Comparison of ENCODE assay signal across 8 cellular contexts in the genomic region with DNA sequence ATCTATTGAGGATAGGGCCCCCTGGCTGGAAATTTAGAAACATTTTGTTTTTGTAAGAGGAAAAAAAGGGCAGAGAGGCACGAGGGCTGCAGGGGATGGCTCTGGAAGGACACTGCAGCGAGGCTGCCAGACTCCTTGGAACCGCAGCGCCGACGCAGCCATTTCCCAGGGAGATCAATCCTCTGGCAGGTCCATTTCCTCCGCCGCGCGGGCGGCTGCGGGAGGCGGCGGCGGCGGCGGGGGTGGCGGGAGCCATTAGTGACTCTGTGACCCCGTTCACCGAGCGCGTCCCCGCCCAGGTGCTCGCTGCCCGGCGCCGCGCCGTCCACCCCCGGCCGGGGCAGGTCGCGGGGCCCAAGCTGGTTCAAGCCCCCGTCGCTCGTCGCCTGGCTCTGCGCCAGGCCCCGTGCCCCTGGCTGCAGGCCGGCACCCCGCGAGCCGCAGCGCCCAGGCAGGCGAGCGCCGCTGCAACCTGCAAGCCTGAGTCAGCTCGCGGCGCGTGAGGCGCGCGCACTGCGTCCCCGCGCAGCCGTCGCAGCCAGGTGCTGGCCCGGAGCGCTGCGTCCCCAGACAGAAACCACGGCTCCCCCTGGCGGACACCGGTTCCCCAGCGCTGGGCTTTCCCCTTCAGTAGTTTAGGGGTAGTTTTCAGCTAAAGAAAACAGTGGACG.
A peak's percentile ranks its signal among the peaks of the same experiment; 100 is the strongest.
DNase-seq lines count a peak whose midpoint lies in the region; ATAC-seq and TF ChIP-seq lines count a peak whose summit lies in the region.

No MANE protein-coding gene starts in this region.

- ATAC-seq in GM18868 (IDR thresholded peaks at IDR 0.05; ENCODE audit: unreplicated experiment) (peak; percentile 79), HG03135 (IDR thresholded peaks at IDR 0.05; ENCODE audit: unreplicated experiment) (peak; percentile 82), left colon (peak; percentile 78)

- peak; percentile 86 for TF ChIP-seq CTCF in choroid plexus epithelial cell (conservative IDR thresholded peaks at IDR 0.05; ENCODE audit: low read depth, low read length)

- peak overlapping the region; percentile 54 for H3K4me3 ChIP-seq in choroid plexus epithelial cell (ENCODE audit: low read depth, low read length)

- peak; percentile 87 for DNase-seq in AG08396 (ENCODE audit: low spot score)
- peak; percentile 83 for DNase-seq in NCI-H2227 (lab: John Stamatoyannopoulos, UW; ENCODE audit: unreplicated experiment)
- peak; percentile 89 for DNase-seq in activated CD4-positive, alpha-beta T cell treated with anti-CD3 and anti-CD28 coated beads for 1 hour
- peak; percentile 77 for DNase-seq in choroid plexus epithelial cell (ENCODE audit: low read depth)
- peak; percentile 84 to 98 for DNase-seq in left colon
- DNase-seq in stimulated activated CD4-positive, alpha-beta T cell treated with anti-CD3 and anti-CD28 coated beads, Interleukin-1b, Interleukin-23, amount 100 ng/mL, for 48 hours: peak; percentile 90

- intact Hi-C loops in left colon (cut with DNase I, micrococcal nuclease): loop anchor here in 1 of 2 donors (5.0 to 10.0 kb wide), 4 partner anchors 272 to 607 kb away; partner anchors contain the start of gene SLC7A1

Comparison
In these comparisons a context has a peak if more than half of its experiments do, and no peak if none do; other contexts are left out.
1. Peak in every context shown above with its lines: DNase-seq, ATAC-seq and H3K4me3 ChIP-seq.